9 cellular contexts compared by ENCODE assay signal in the genomic region with DNA sequence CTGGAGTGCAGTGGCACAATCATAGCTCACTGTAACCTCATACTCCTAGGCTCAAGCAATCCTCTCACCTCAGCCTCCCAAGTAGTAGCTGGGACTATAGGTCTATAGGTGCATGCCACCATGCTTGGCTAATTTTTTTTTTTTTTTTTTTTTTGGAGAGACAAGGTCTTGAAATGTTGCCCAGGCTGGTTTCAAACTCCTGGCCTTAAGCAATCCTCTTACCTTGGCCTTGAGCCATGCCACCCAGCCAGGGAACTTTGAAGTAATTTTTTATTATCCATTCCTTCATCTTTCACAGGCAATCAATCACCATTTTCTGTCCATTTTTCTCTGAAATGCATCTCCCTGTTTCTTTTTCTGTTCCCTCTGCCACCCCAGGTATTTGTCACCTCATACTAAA.
"Had no signal": no experiment of that assay in that cellular context is flagged by ENCODE, and none has a peak within 500 bp of the region (broad histone marks: within the 10 kb centered on the region; RNA-seq: fewer than 3 reads in every experiment).

No MANE protein-coding gene starts in this region.

- DNase-seq: GM23248, GOT3, H7, H9, HCEC 1CT, HFFc6 had no signal

- H3K4me1 Mint-ChIP-seq: GM23338, H9 had no signal

- H3K27ac ChIP-seq: GM23248 had no signal

- H3K27ac Mint-ChIP-seq: GM23338, H9, HFFc6 had no signal

- H3K4me3 ChIP-seq: GM23248, GM23338, HAP-1 had no signal

- ATAC-seq: GM23338, HCT116 had no signal

- H3K9me3 ChIP-seq: HAP-1 had no signal

- H3K4me3 Mint-ChIP-seq: GM23338, H9, HFFc6 had no signal

- H3K36me3 ChIP-seq: HAP-1 had no signal
